ENCODE assay signal across 29 cellular contexts in genomic region chr5:85938201-85938600, GRCh38.
DNase-seq lines count a peak whose midpoint lies in the region; TF ChIP-seq lines count a peak whose summit lies in the region.
"Had no signal": no experiment of that assay in that cellular context is flagged by ENCODE, and none has a peak within 500 bp of the region (broad histone marks: within the 10 kb centered on the region; RNA-seq: fewer than 3 reads in every experiment).

No MANE protein-coding gene starts in this region.

- WGBS in trophoblast cell (ENCODE audit: extremely low coverage, insufficient coverage, insufficient read length) = no CpG with 5 or more reads among the region's 3 CpGs

- H2BK12ac ChIP-seq in trophoblast cell (ENCODE audit: low read length) = no peak overlapping the region

- no peak for DNase-seq in PC-9
- DNase-seq in trophoblast cell = peak; percentile 72 to 76
- DNase-seq in activated CD4-positive, CD25-positive, alpha-beta regulatory T cell treated with anti-CD3 and anti-CD28 coated beads, Interleukin-2, amount 50 U/mL, for 72 hours = no peak
- DNase-seq in activated CD8-positive, alpha-beta memory T cell treated with anti-CD3 and anti-CD28 coated beads for 24 hours = no peak
- DNase-seq: 8988T; ACHN; AML-193; BE2C; C1 segment of cervical spinal cord; Caco-2; Calu3; CD4-positive, alpha-beta memory T cell; CD4-positive, alpha-beta T cell; CD4-positive, CD25-positive, alpha-beta regulatory T cell; CD8-positive, alpha-beta memory T cell; CD8-positive, alpha-beta T cell; COR-L47; DMS 273 treated with DMSO at 0.1 percent for 48 hours; DMS153; DMS53; DMS79; DMS79 treated with DMSO at 0.1 percent for 48 hours; DND-41; EL had no signal

- H3K79me2 ChIP-seq in PC-9 (ENCODE audit: low read depth) (no peaks in the 10 kb centered on the region), trophoblast cell (ENCODE audit: control insufficient read depth, insufficient read depth, low read length, poor library complexity) (no peaks in the 10 kb centered on the region)

- H3K9me3 ChIP-seq in PC-9 (ENCODE audit: insufficient read depth, low read depth) (no peaks in the 10 kb centered on the region), trophoblast cell (ENCODE audit: insufficient read depth, low read depth, low read length) (no peaks in the 10 kb centered on the region)
- H3K9me3 ChIP-seq: A549; BE2C; BLaER1; BLaER1 treated with 17β-estradiol and CSF1 and Interleukin-3, amounts not matched to agents 10 nM and 100 nM; Caco-2 had no signal

- no peak overlapping the region for H3K4me2 ChIP-seq in PC-9
- no peak overlapping the region for H3K4me2 ChIP-seq in trophoblast cell (ENCODE audit: low read length)
- H3K4me2 ChIP-seq: A549; BLaER1; BLaER1 treated with 17β-estradiol and CSF1 and Interleukin-3, amounts not matched to agents 10 nM and 100 nM had no signal

- no peak overlapping the region for H2BK5ac ChIP-seq in trophoblast cell (ENCODE audit: low read depth, low read length, poor library complexity)

- H3F3A ChIP-seq in PC-9 (ENCODE audit: insufficient read depth, low read depth) = no peaks in the 10 kb centered on the region

- no peak overlapping the region for H2BK120ac ChIP-seq in trophoblast cell (ENCODE audit: insufficient read depth, low read length, poor library complexity)

- H3K27ac ChIP-seq in PC-9 = no peak overlapping the region
- no peak overlapping the region for H3K27ac ChIP-seq in trophoblast cell (ENCODE audit: low read depth, low read length)
- H3K27ac ChIP-seq: 22Rv1; A549; BLaER1; BLaER1 treated with 17β-estradiol and CSF1 and Interleukin-3, amounts not matched to agents 10 nM and 100 nM; C4-2B had no signal

- H3K79me1 ChIP-seq in trophoblast cell (ENCODE audit: low read length) = no peaks in the 10 kb centered on the region

- no peaks in the 10 kb centered on the region for H3K4me1 ChIP-seq in PC-9 (replicated peaks; ENCODE audit: insufficient read depth)
- H3K4me1 ChIP-seq in trophoblast cell (ENCODE audit: control insufficient read depth in 1 of 2, insufficient read depth in 2 of 2, low read length in 2 of 2) = no peaks in the 10 kb centered on the region
- H3K4me1 ChIP-seq: A549; BE2C; BLaER1; BLaER1 treated with 17β-estradiol and CSF1 and Interleukin-3, amounts not matched to agents 10 nM and 100 nM; Caco-2 had no signal

- no peaks in the 10 kb centered on the region for H4K20me1 ChIP-seq in PC-9 (ENCODE audit: insufficient read depth)
- H4K20me1 ChIP-seq: BLaER1; BLaER1 treated with 17β-estradiol and CSF1 and Interleukin-3, amounts not matched to agents 10 nM and 100 nM had no signal

- H3K23ac ChIP-seq in trophoblast cell (ENCODE audit: low read length) = no peak overlapping the region

- CTCF ChIA-PET in PC-9 (lab: Charles Lee) = no interaction called here

- no peak for TF ChIP-seq CTCF in PC-9 (conservative IDR thresholded peaks at IDR 0.05)

- H3K27me3 ChIP-seq in PC-9 (ENCODE audit: insufficient read depth, low read depth) = no peaks in the 10 kb centered on the region
- H3K27me3 ChIP-seq in trophoblast cell (ENCODE audit: insufficient read depth, low read length) = no peaks in the 10 kb centered on the region
- H3K27me3 ChIP-seq: BLaER1; BLaER1 treated with 17β-estradiol and CSF1 and Interleukin-3, amounts not matched to agents 10 nM and 100 nM had no signal

- POLR2A ChIA-PET in PC-9 (lab: Charles Lee; ENCODE audit: unreplicated experiment) = no interaction called here

- no TSS peak for BruUV-seq in PC-9 (replicated peaks; lab: Mats Ljungman, UMichigan)

- H3K14ac ChIP-seq in trophoblast cell (ENCODE audit: low read length) = no peak overlapping the region

- H2AK5ac ChIP-seq in trophoblast cell (ENCODE audit: low read length) = no peak overlapping the region

- 0 out of 2 replicates have a peak overlapping the region, but pooled peaks have one; percentile 27 for H2AFZ ChIP-seq in PC-9
- H2AFZ ChIP-seq in trophoblast cell (ENCODE audit: insufficient read depth, low read length, poor library complexity) = no peak overlapping the region

- H4K12ac ChIP-seq in trophoblast cell (ENCODE audit: low read depth, low read length) = no peak overlapping the region

- H4K8ac ChIP-seq in trophoblast cell (ENCODE audit: low read depth, low read length) = no peak overlapping the region

- no peak overlapping the region for H4K91ac ChIP-seq in trophoblast cell (ENCODE audit: low read depth, low read length)

- H3K18ac ChIP-seq in trophoblast cell (ENCODE audit: low read length) = no peak overlapping the region

- no peak overlapping the region for H3K4ac ChIP-seq in trophoblast cell (ENCODE audit: low read depth, low read length)

- intact Hi-C loops in PC-9 (cut with micrococcal nuclease; ENCODE audit: unreplicated experiment) = no loop called here

- H3K4me3 ChIP-seq in PC-9 = no peak overlapping the region
- no peak overlapping the region for H3K4me3 ChIP-seq in trophoblast cell (ENCODE audit: low read depth, low read length)
- H3K4me3 ChIP-seq: A549; BLaER1; BLaER1 treated with 17β-estradiol and CSF1 and Interleukin-3, amounts not matched to agents 10 nM and 100 nM had no signal

- no peaks in the 10 kb centered on the region for H3K36me3 ChIP-seq in PC-9 (ENCODE audit: low read depth)
- no peaks in the 10 kb centered on the region for H3K36me3 ChIP-seq in trophoblast cell (ENCODE audit: control insufficient read depth in 1 of 2, insufficient read depth in 2 of 2, low read length in 2 of 2)
- H3K36me3 ChIP-seq: BE2C; BLaER1; BLaER1 treated with 17β-estradiol and CSF1 and Interleukin-3, amounts not matched to agents 10 nM and 100 nM had no signal

- no peaks in the 10 kb centered on the region for H3K9me2 ChIP-seq in PC-9 (ENCODE audit: insufficient read depth)

- H3K9ac ChIP-seq in trophoblast cell (ENCODE audit: low read length) = no peak overlapping the region
- H3K9ac ChIP-seq: BLaER1; BLaER1 treated with 17β-estradiol and CSF1 and Interleukin-3, amounts not matched to agents 10 nM and 100 nM had no signal

Comparison
In these comparisons a context has a peak if more than half of its experiments do, and no peak if none do; other contexts are left out.
1. DNase-seq: peak in trophoblast cell (2 of 2); none in PC-9 (0 of 2), activated CD4-positive, CD25-positive, alpha-beta regulatory T cell treated with anti-CD3 and anti-CD28 coated beads, Interleukin-2, amount 50 U/mL, for 72 hours (single experiment) and activated CD8-positive, alpha-beta memory T cell treated with anti-CD3 and anti-CD28 coated beads for 24 hours (single experiment).